ENCODE assay signal across 2 cellular contexts in the genomic region with DNA sequence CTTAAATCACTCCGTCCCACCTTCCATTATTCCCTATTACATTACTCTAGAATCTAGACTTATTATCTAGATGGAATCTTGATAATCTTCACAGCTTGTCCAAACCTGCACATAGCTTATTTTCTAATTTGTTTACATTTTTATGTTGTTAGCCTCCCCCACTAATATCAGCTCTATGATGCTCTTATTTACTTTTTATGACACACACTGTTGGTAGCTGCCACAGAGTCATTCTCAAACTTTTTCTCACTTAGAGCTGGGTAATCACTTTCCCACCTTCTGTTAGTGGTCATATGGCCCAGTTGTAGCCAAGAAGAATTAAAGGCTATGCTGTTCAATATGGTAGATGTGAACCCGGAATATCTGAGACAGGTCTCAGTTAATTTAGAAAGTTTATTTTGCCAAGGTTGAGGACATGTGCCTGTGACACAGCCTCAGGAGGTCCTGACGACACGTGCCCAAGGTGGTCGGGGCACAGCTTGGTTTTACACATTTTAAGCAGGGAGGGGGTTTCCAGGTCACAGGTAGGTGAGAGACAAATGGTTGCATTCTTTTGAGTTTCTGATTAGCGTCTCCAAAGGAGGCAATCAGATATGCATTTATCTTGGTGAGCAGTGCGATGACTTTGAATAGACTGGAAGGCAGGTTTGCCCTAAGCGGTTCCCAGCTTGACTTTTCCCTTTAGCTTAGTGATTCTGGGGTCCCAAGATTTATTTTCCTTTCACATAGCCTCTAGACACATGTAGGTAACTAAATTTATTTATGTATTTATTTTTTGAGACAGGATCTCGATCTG.
A peak's percentile ranks its signal among the peaks of the same experiment; 100 is the strongest.
TF ChIP-seq lines count a peak whose summit lies in the region.

No MANE protein-coding gene starts in this region.

TF ChIP-seq in GM23338, 12 proteins besides CTCF, POLR2A, EP300 and RAD21 (continued from another document):
- TF ChIP-seq, protein P1, sequence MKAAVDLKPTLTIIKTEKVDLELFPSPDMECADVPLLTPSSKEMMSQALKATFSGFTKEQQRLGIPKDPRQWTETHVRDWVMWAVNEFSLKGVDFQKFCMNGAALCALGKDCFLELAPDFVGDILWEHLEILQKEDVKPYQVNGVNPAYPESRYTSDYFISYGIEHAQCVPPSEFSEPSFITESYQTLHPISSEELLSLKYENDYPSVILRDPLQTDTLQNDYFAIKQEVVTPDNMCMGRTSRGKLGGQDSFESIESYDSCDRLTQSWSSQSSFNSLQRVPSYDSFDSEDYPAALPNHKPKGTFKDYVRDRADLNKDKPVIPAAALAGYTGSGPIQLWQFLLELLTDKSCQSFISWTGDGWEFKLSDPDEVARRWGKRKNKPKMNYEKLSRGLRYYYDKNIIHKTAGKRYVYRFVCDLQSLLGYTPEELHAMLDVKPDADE (IDR thresholded peaks at IDR 0.05): no peak
- TF ChIP-seq EZH2 (IDR thresholded peaks at IDR 0.05; ENCODE audit: low read depth, unreplicated experiment) (no peak), POLR2AphosphoS5 (IDR thresholded peaks at IDR 0.05; ENCODE audit: low read depth) (no peak)
- TF ChIP-seq, protein P2, sequence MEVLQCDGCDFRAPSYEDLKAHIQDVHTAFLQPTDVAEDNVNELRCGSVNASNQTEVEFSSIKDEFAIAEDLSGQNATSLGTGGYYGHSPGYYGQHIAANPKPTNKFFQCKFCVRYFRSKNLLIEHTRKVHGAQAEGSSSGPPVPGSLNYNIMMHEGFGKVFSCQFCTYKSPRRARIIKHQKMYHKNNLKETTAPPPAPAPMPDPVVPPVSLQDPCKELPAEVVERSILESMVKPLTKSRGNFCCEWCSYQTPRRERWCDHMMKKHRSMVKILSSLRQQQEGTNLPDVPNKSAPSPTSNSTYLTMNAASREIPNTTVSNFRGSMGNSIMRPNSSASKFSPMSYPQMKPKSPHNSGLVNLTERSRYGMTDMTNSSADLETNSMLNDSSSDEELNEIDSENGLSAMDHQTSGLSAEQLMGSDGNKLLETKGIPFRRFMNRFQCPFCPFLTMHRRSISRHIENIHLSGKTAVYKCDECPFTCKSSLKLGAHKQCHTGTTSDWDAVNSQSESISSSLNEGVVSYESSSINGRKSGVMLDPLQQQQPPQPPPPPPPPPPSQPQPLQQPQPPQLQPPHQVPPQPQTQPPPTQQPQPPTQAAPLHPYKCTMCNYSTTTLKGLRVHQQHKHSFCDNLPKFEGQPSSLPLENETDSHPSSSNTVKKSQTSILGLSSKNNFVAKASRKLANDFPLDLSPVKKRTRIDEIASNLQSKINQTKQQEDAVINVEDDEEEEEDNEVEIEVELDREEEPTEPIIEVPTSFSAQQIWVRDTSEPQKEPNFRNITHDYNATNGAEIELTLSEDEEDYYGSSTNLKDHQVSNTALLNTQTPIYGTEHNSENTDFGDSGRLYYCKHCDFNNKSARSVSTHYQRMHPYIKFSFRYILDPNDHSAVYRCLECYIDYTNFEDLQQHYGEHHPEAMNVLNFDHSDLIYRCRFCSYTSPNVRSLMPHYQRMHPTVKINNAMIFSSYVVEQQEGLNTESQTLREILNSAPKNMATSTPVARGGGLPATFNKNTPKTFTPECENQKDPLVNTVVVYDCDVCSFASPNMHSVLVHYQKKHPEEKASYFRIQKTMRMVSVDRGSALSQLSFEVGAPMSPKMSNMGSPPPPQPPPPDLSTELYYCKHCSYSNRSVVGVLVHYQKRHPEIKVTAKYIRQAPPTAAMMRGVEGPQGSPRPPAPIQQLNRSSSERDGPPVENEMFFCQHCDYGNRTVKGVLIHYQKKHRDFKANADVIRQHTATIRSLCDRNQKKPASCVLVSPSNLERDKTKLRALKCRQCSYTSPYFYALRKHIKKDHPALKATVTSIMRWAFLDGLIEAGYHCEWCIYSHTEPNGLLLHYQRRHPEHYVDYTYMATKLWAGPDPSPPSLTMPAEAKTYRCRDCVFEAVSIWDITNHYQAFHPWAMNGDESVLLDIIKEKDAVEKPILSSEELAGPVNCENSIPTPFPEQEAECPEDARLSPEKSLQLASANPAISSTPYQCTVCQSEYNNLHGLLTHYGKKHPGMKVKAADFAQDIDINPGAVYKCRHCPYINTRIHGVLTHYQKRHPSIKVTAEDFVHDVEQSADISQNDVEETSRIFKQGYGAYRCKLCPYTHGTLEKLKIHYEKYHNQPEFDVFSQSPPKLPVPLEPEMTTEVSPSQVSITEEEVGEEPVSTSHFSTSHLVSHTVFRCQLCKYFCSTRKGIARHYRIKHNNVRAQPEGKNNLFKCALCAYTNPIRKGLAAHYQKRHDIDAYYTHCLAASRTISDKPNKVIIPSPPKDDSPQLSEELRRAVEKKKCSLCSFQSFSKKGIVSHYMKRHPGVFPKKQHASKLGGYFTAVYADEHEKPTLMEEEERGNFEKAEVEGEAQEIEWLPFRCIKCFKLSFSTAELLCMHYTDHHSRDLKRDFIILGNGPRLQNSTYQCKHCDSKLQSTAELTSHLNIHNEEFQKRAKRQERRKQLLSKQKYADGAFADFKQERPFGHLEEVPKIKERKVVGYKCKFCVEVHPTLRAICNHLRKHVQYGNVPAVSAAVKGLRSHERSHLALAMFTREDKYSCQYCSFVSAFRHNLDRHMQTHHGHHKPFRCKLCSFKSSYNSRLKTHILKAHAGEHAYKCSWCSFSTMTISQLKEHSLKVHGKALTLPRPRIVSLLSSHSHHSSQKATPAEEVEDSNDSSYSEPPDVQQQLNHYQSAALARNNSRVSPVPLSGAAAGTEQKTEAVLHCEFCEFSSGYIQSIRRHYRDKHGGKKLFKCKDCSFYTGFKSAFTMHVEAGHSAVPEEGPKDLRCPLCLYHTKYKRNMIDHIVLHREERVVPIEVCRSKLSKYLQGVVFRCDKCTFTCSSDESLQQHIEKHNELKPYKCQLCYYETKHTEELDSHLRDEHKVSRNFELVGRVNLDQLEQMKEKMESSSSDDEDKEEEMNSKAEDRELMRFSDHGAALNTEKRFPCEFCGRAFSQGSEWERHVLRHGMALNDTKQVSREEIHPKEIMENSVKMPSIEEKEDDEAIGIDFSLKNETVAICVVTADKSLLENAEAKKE (CRISPR knock-in tag; IDR thresholded peaks at IDR 0.05): 0 out of 2 replicates have a peak, but pooled peaks have one; percentile 2

TF ChIP-seq in WTC11, 78 proteins besides CTCF, POLR2A, EP300 and RAD21 (continued from another document):
- TF ChIP-seq, protein P3, sequence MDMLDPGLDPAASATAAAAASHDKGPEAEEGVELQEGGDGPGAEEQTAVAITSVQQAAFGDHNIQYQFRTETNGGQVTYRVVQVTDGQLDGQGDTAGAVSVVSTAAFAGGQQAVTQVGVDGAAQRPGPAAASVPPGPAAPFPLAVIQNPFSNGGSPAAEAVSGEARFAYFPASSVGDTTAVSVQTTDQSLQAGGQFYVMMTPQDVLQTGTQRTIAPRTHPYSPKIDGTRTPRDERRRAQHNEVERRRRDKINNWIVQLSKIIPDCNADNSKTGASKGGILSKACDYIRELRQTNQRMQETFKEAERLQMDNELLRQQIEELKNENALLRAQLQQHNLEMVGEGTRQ (CRISPR knock-in tag; IDR thresholded peaks at IDR 0.05): peak; percentile 22; the same call in 1 of the 2 replicates
- TF ChIP-seq ZNF317 (CRISPR knock-in tag; IDR thresholded peaks at IDR 0.05; ENCODE audit: borderline replicate concordance, low read depth): no peak
